Comparison of ENCODE assay signal across 1 cellular context in genomic region chr10:50621981-50622496, GRCh38.
TF ChIP-seq lines count a peak whose summit lies in the region.

No MANE protein-coding gene starts in this region.

TF ChIP-seq in K562, 482 proteins besides CTCF, POLR2A, EP300 and RAD21 (continued from another document and continues in another):
- TF ChIP-seq CUX1 (CRISPR knock-in tag; IDR thresholded peaks at IDR 0.05), result no peak
- TF ChIP-seq TBP (optimal IDR thresholded peaks at IDR 0.05; ENCODE audit: low read depth, low read length), result peak; percentile 46
- no peak for TF ChIP-seq XRCC4 (IDR thresholded peaks at IDR 0.05; ENCODE audit: extremely low read depth, insufficient read depth, insufficient read length)
- 0 out of 4 replicates have a peak, but pooled peaks of 1 of the 2 experiments have one; percentile 30 for TF ChIP-seq KDM1A (IDR thresholded peaks at IDR 0.05)
- peak; percentile 6 for TF ChIP-seq NFYB (IDR thresholded peaks at IDR 0.05; ENCODE audit: extremely low read depth, insufficient read length)
- TF ChIP-seq SRF (CRISPR knock-in tag; IDR thresholded peaks at IDR 0.05), result no peak
- TF ChIP-seq ZNF133 (CRISPR knock-in tag; IDR thresholded peaks at IDR 0.05), result no peak
- TF ChIP-seq PPARD (CRISPR knock-in tag; IDR thresholded peaks at IDR 0.05), result no peak
- TF ChIP-seq SNAPC5 (CRISPR knock-in tag; IDR thresholded peaks at IDR 0.05), result no peak
- no peak; the same call in 1 of the 2 replicates for TF ChIP-seq HIVEP1 (CRISPR knock-in tag; IDR thresholded peaks at IDR 0.05)
- no peak for TF ChIP-seq ZNF75A (CRISPR knock-in tag; IDR thresholded peaks at IDR 0.05)
- peak in 1 of 2 experiments; percentile 55; a peak in 2 of 4 replicates for TF ChIP-seq MAZ (CRISPR knock-in tag; conservative IDR thresholded peaks at IDR 0.05 in 1 of 2, IDR thresholded peaks at IDR 0.05 in 1 of 2)
- peak; percentile 19 to 21; a peak in 2 of 4 replicates for TF ChIP-seq NRF1 (conservative IDR thresholded peaks at IDR 0.05 in 1 of 2, IDR thresholded peaks at IDR 0.05 in 1 of 2)
- TF ChIP-seq KAT2B (IDR thresholded peaks at IDR 0.05; ENCODE audit: low read depth, low read length), result peak; percentile 12
- peak in 1 of 2 experiments; percentile 67; a peak in 2 of 4 replicates for TF ChIP-seq SIN3A (IDR thresholded peaks at IDR 0.05; ENCODE audit: borderline replicate concordance in 2 of 2, control insufficient read depth in 1 of 2, low read depth in 2 of 2, low read length in 2 of 2)
- peak; percentile 78 for TF ChIP-seq FOSL1 (tag; conservative IDR thresholded peaks at IDR 0.05)
- no peak for TF ChIP-seq SETDB1 (IDR thresholded peaks at IDR 0.05; ENCODE audit: low read length)
- no peak for TF ChIP-seq DACH1 (IDR thresholded peaks at IDR 0.05; ENCODE audit: partially characterized antibody)
- TF ChIP-seq KAT8 (IDR thresholded peaks at IDR 0.05; ENCODE audit: low read depth), result no peak
- no peak for TF ChIP-seq PCBP1 (IDR thresholded peaks at IDR 0.05; ENCODE audit: low read depth, low read length, poor library complexity, severe bottlenecking)
- TF ChIP-seq NR0B1 (IDR thresholded peaks at IDR 0.05; ENCODE audit: partially characterized antibody), result no peak
- no peak for TF ChIP-seq RBM39 (optimal IDR thresholded peaks at IDR 0.05; ENCODE audit: low read depth, low read length)
- 0 out of 2 replicates have a peak, but pooled peaks have one; percentile 4 for TF ChIP-seq KLF16 (IDR thresholded peaks at IDR 0.05)
- TF ChIP-seq ZNF41 (CRISPR knock-in tag; conservative IDR thresholded peaks at IDR 0.05), result no peak
- no peak for TF ChIP-seq GTF2B (IDR thresholded peaks at IDR 0.05; ENCODE audit: extremely low read depth, insufficient read length)
- TF ChIP-seq SMARCE1 (IDR thresholded peaks at IDR 0.05), result peak; percentile 69; the same call in 1 of the 2 replicates
- TF ChIP-seq ARHGAP35 (IDR thresholded peaks at IDR 0.05; ENCODE audit: partially characterized antibody), result no peak
- TF ChIP-seq ZNF695 (CRISPR knock-in tag; IDR thresholded peaks at IDR 0.05), result 0 out of 2 replicates have a peak, but pooled peaks have one; percentile 76
- TF ChIP-seq POLR2AphosphoS2 (IDR thresholded peaks at IDR 0.05; ENCODE audit: low read length), result no peak
- 0 out of 2 replicates have a peak, but pooled peaks have one; percentile 46 for TF ChIP-seq ZNF436 (CRISPR knock-in tag; IDR thresholded peaks at IDR 0.05)
- TF ChIP-seq ZBTB11 (CRISPR knock-in tag; IDR thresholded peaks at IDR 0.05), result no peak
- TF ChIP-seq MECOM (CRISPR knock-in tag; IDR thresholded peaks at IDR 0.05), result no peak
- no peak for TF ChIP-seq HDAC6 (IDR thresholded peaks at IDR 0.05; ENCODE audit: low read depth, low read length)
- no peak for TF ChIP-seq ZNF551 (CRISPR knock-in tag; IDR thresholded peaks at IDR 0.05)
- no peak for TF ChIP-seq TEAD2 (tag; IDR thresholded peaks at IDR 0.05)
- peak; percentile 60; the same call in 1 of the 2 replicates for TF ChIP-seq CBX1 (IDR thresholded peaks at IDR 0.05; ENCODE audit: low read depth)
- no peak for TF ChIP-seq NFIX (CRISPR knock-in tag; IDR thresholded peaks at IDR 0.05; ENCODE audit: low read depth)
- TF ChIP-seq BDP1 (IDR thresholded peaks at IDR 0.05; ENCODE audit: insufficient read depth, insufficient read length), result no peak
- no peak for TF ChIP-seq ZHX1 (conservative IDR thresholded peaks at IDR 0.05; ENCODE audit: low read length)
- TF ChIP-seq ZNF124 (CRISPR knock-in tag; IDR thresholded peaks at IDR 0.05), result no peak
- 0 out of 2 replicates have a peak, but pooled peaks have one; percentile 10 for TF ChIP-seq TFE3 (CRISPR knock-in tag; IDR thresholded peaks at IDR 0.05)
- TF ChIP-seq CGGBP1 (CRISPR knock-in tag; IDR thresholded peaks at IDR 0.05), result no peak
- no peak for TF ChIP-seq IRF1 (CRISPR knock-in tag; IDR thresholded peaks at IDR 0.05; ENCODE audit: borderline replicate concordance)
- no peak for TF ChIP-seq ZNF217 (CRISPR knock-in tag; IDR thresholded peaks at IDR 0.05)
- no peak for TF ChIP-seq KDM2B (CRISPR knock-in tag; IDR thresholded peaks at IDR 0.05)
- TF ChIP-seq PRMT5 (CRISPR knock-in tag; IDR thresholded peaks at IDR 0.05), result no peak
- peak; percentile 24; the same call in 1 of the 2 replicates for TF ChIP-seq RB1 (IDR thresholded peaks at IDR 0.05; ENCODE audit: low read depth)
- no peak for TF ChIP-seq SP2 (IDR thresholded peaks at IDR 0.05; ENCODE audit: extremely low read depth, low read depth, low read length, poor library complexity, severe bottlenecking)
